27 cellular contexts compared by ENCODE assay signal in genomic region chr19:37165635-37166034, GRCh38.
"Had no signal": no experiment of that assay in that cellular context is flagged by ENCODE, and none has a peak within 500 bp of the region (broad histone marks: within the 10 kb centered on the region; RNA-seq: fewer than 3 reads in every experiment).

No MANE protein-coding gene starts in this region.

- H3K27ac ChIP-seq: neural progenitor cell, ovary, parathyroid adenoma, psoas muscle, skin epidermis, spleen, stomach, thoracic aorta, thyroid gland, tibial nerve, upper lobe of left lung, vagina had no signal

- H3K79me2 ChIP-seq: parathyroid adenoma had no signal

- H3K4me2 ChIP-seq: neural progenitor cell, smooth muscle cell had no signal

- H2AFZ ChIP-seq: neural progenitor cell, parathyroid adenoma had no signal

- FAIRE-seq: urothelium cell line had no signal

- H3K36me3 ChIP-seq: ovary had no signal

- H3K4me3 ChIP-seq: neural progenitor cell, ovary, psoas muscle, skin epidermis, smooth muscle cell, spleen, stomach, thoracic aorta, thyroid gland, tibial nerve, upper lobe of left lung, vagina had no signal

- ATAC-seq: naive thymus-derived CD4-positive, alpha-beta T cell; natural killer cell; psoas muscle; right cardiac atrium; sciatic nerve; stimulated activated effector memory CD8-positive, alpha-beta T cell treated with anti-CD3 and anti-CD28 coated beads, Interleukin-12 subunit alpha, Interleukin-12 subunit beta, amount 100 ng/mL, for 72 hours; stimulated activated naive B cell treated with anti-CD40 and anti-IgM and Interleukin-4, amounts not matched to agents 10 μg/mL and 1 μg/mL and 100 μg/mL, for 72 hours had no signal

- DNase-seq: naive thymus-derived CD4-positive, alpha-beta T cell; natural killer cell; occipital lobe; ovary; posterior cingulate gyrus; psoas muscle; right cardiac atrium; spleen; stimulated activated CD4-positive, alpha-beta T cell treated with anti-CD3 and anti-CD28 coated beads, Interleukin-15, amount 100 ng/mL, for 24 hours; stimulated activated CD4-positive, alpha-beta T cell treated with anti-CD3 and anti-CD28 coated beads, Interleukin-2, amount 100 ng/mL, for 24 hours; stimulated activated CD4-positive, alpha-beta T cell treated with anti-CD3 and anti-CD28 coated beads, Interleukin-2, amount 100 ng/mL, for 48 hours; stimulated activated CD4-positive, alpha-beta T cell treated with anti-CD3 and anti-CD28 coated beads, Interleukin-4, amount 100 ng/mL, for 24 hours; stimulated activated naive B cell treated with anti-CD40 and anti-IgM and Interleukin-4, amounts not matched to agents 10 μg/mL and 1 μg/mL and 100 μg/mL, for 72 hours; stimulated activated naive CD4-positive, alpha-beta T cell treated with Interleukin-2 at 50 U/mL for 16 hours; stomach; thyroid gland; upper lobe of left lung had no signal

- H3K9me3 ChIP-seq: thyroid gland had no signal

- H3K9ac ChIP-seq: neural progenitor cell, parathyroid adenoma had no signal

- H3K27me3 ChIP-seq: neural progenitor cell, ovary, spleen, stomach, thyroid gland, tibial nerve, upper lobe of left lung, vagina had no signal

- H3K4me1 ChIP-seq: neural progenitor cell, parathyroid adenoma, psoas muscle, spleen, stomach, thyroid gland, tibial nerve, upper lobe of left lung, vagina had no signal
